25 cellular contexts compared by ENCODE assay signal in the genomic region with DNA sequence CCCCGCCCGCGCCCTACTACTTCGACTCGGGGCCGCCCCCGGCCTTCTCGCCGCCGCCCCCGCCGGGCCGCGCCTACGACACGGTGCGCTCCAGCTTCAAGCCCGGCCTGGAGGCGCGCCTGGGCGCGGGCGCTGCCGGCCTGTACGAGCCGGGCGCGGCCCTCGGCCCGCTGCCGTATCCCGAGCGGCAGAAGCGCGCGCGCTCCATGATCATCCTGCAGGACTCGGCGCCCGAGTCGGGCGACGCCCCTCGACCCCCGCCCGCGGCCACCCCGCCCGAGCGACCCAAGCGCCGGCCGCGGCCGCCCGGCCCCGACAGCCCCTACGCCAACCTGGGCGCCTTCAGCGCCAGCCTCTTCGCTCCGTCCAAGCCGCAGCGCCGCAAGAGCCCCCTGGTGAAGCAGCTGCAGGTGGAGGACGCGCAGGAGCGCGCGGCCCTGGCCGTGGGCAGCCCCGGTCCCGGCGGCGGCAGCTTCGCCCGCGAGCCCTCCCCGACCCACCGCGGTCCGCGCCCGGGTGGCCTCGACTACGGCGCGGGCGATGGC. TPM values are rescaled to one million over a fixed set of nuclear protein-coding genes. Genes with fewer than 3 reads are reported as not detected.
DNase-seq lines count a peak whose midpoint lies in the region; ATAC-seq, FAIRE-seq and TF ChIP-seq lines count a peak whose summit lies in the region.
"Had no signal": no experiment of that assay in that cellular context is flagged by ENCODE, and none has a peak within 500 bp of the region (broad histone marks: within the 10 kb centered on the region; RNA-seq: fewer than 3 reads in every experiment).

No MANE protein-coding gene starts in this region.

- no peak overlapping the region for H2BK20ac ChIP-seq in H1 (ENCODE audit: low read length)

- H2AK5ac ChIP-seq in H1 (ENCODE audit: low read depth, low read length), result no peak overlapping the region

- no peaks in the 10 kb centered on the region for H3K36me3 Mint-ChIP-seq in stimulated activated memory B cell treated with anti-CD40 and anti-IgM and Interleukin-4, amounts not matched to agents 10 μg/mL and 1 μg/mL and 100 μg/mL, for 72 hours
- H3K36me3 Mint-ChIP-seq: activated CD4-positive, alpha-beta memory T cell treated with anti-CD3 and anti-CD28 coated beads for 36 hours; naive B cell had no signal

- peak overlapping the region; percentile 83 for H4K8ac ChIP-seq in H1 (ENCODE audit: extremely low read depth, insufficient read depth, low read length)

- H3K36me3 ChIP-seq in cardiac muscle cell, result no peaks in the 10 kb centered on the region
- H3K36me3 ChIP-seq in H1 (ENCODE audit: control insufficient read depth in 2 of 4, insufficient read depth in 4 of 4, low read length in 3 of 4), result peaks cover 0 to 7% (median 2%) of the 10 kb centered on the region in 4 experiments; a peak in 3 of 8 replicates
- H3K36me3 ChIP-seq: BE2C had no signal

- CTCF ChIA-PET in H1 (lab: Charles Lee; ENCODE audit: partially characterized antibody), result interaction anchor here (1.1 to 4.1 kb wide), 5 partner anchors 8 to 40 kb away, joined by 3 to 24 read pairs (median 3); no protein-coding TSS in a partner anchor

- H3K79me2 ChIP-seq in H1 (ENCODE audit: control insufficient read depth in 1 of 2, insufficient read depth in 2 of 2, low read length in 2 of 2), result no peaks in the 10 kb centered on the region

- H3K4me2 ChIP-seq in H1 (ENCODE audit: insufficient read depth in 1 of 2, low read depth in 2 of 2, low read length in 2 of 2), result peak overlapping the region; percentile 10 to 80; a peak in 3 of 4 replicates
- H3K4me2 ChIP-seq: A549 had no signal

- H3K27me3 ChIP-seq in cardiac muscle cell, result peaks cover 56% of the 10 kb centered on the region
- H3K27me3 ChIP-seq in H1 (replicated peaks in 1 of 4; ENCODE audit: control insufficient read depth in 3 of 4, extremely low read depth in 1 of 4, insufficient read depth in 3 of 4, low read length in 3 of 4), result peaks cover 31 to 66% (median 51%) of the 10 kb centered on the region in 4 experiments

- H3K27me3 Mint-ChIP-seq in stimulated activated memory B cell treated with anti-CD40 and anti-IgM and Interleukin-4, amounts not matched to agents 10 μg/mL and 1 μg/mL and 100 μg/mL, for 72 hours, result peaks cover 43% of the 10 kb centered on the region
- H3K27me3 Mint-ChIP-seq: activated CD4-positive, alpha-beta memory T cell treated with anti-CD3 and anti-CD28 coated beads for 36 hours had no signal

- no peak overlapping the region for H3K9ac ChIP-seq in H1 (replicated peaks in 1 of 4; ENCODE audit: extremely low read depth in 1 of 4, low read depth in 3 of 4, low read length in 3 of 4)

- no peak for TF ChIP-seq CTCF in cardiac muscle cell (IDR thresholded peaks at IDR 0.05; ENCODE audit: low read depth, low read length)
- TF ChIP-seq CTCF in H1 (IDR thresholded peaks at IDR 0.05; ENCODE audit: control extremely low read depth in 1 of 3, insufficient read depth in 1 of 3, low read depth in 1 of 3, low read length in 3 of 3), result no peak; a peak in 1 of 4 replicates

- POLR2A ChIA-PET in H1 (lab: Charles Lee; ENCODE audit: partially characterized antibody), result interaction anchor here (0.9 to 1.6 kb wide), 2 partner anchors 9 to 79 kb away, joined by 3 to 4 read pairs; no protein-coding TSS in a partner anchor

- peaks cover 1% of the 10 kb centered on the region; the same call in 1 of the 2 replicates for H3K23me2 ChIP-seq in H1 (ENCODE audit: low read depth, low read length)

- no peak overlapping the region for H2AFZ ChIP-seq in H1 (ENCODE audit: low read length)

- H4K20me1 ChIP-seq in H1 (replicated peaks in 1 of 2; ENCODE audit: control insufficient read depth in 1 of 2, insufficient read depth in 2 of 2, low read length in 2 of 2), result peaks cover 12 to 29% of the 10 kb centered on the region in 2 experiments

- no peak overlapping the region for H4K5ac ChIP-seq in H1 (ENCODE audit: insufficient read length, low read depth, low read length)

- no peak overlapping the region for H2BK15ac ChIP-seq in H1 (ENCODE audit: low read length)

- DNase-seq in cardiac muscle cell (ENCODE audit: low read depth in 1 of 2, low spot score in 1 of 2), result peak; percentile 16 to 29
- no peak for DNase-seq in Right ventricle myocardium inferior (ENCODE audit: missing footprints)
- no peak for DNase-seq in H1 (ENCODE audit: low read depth in 1 of 2, low spot score in 2 of 2)
- DNase-seq in iPS-NIHi11 (ENCODE audit: low spot score), result peak; percentile 70
- DNase-seq in SW 1271 (lab: John Stamatoyannopoulos, UW), result no peak
- DNase-seq: activated CD4-positive, alpha-beta memory T cell treated with anti-CD3 and anti-CD28 coated beads for 36 hours; activated CD4-positive, CD25-positive, alpha-beta regulatory T cell; activated gamma-delta T cell; BE2C; COR-L47; cortex of kidney; DND-41; heart right ventricle; naive B cell; NCI-H524; stimulated activated CD4-positive, alpha-beta T cell treated with anti-CD3 and anti-CD28 coated beads, Interleukin-12 subunit alpha, Interleukin-12 subunit beta, amount 100 ng/mL, for 4 hours; T-helper 9 cell had no signal

- no peaks in the 10 kb centered on the region for H3K9me3 ChIP-seq in cardiac muscle cell (ENCODE audit: low read depth)
- H3K9me3 ChIP-seq in H1 (ENCODE audit: insufficient read depth in 2 of 2, low read depth in 1 of 2, low read length in 1 of 2), result no peaks in the 10 kb centered on the region
- H3K9me3 ChIP-seq: A549, BE2C, heart right ventricle, right atrium auricular region had no signal

- H3K9me3 Mint-ChIP-seq in stimulated activated memory B cell treated with anti-CD40 and anti-IgM and Interleukin-4, amounts not matched to agents 10 μg/mL and 1 μg/mL and 100 μg/mL, for 72 hours, result no peaks in the 10 kb centered on the region
- H3K9me3 Mint-ChIP-seq: activated CD4-positive, alpha-beta memory T cell treated with anti-CD3 and anti-CD28 coated beads for 36 hours had no signal

- H3K27ac ChIP-seq in cardiac muscle cell (no peak overlapping the region), H1 (ENCODE audit: low read depth, low read length) (no peak overlapping the region)
- H3K27ac ChIP-seq: A549, heart right ventricle, right atrium auricular region, SK-N-MC had no signal

- no peak overlapping the region for H2BK5ac ChIP-seq in H1 (ENCODE audit: low read depth, low read length)

- TF ChIP-seq POLR2A in H1 (IDR thresholded peaks at IDR 0.05; ENCODE audit: control extremely low read depth in 1 of 2, low read depth in 2 of 2, low read length in 2 of 2), result no peak

- H3K4me3 ChIP-seq in cardiac muscle cell, result peak overlapping the region; percentile 13
- H3K4me3 ChIP-seq in H1 (ENCODE audit: extremely low read depth in 1 of 4, insufficient read depth in 2 of 4, low read depth in 3 of 4, low read length in 4 of 4), result peak overlapping the region in 2 of 4 experiments; percentile 5 to 56; a peak in 6 of 8 replicates
- H3K4me3 ChIP-seq: A549, heart right ventricle, SK-N-MC had no signal

- no peak overlapping the region for H3K23ac ChIP-seq in H1 (ENCODE audit: insufficient read length)

- no peak overlapping the region for H2BK12ac ChIP-seq in H1 (ENCODE audit: low read depth, low read length)

- no peak overlapping the region; the same call in 1 of the 2 replicates for H3K18ac ChIP-seq in H1 (ENCODE audit: extremely low read depth, low read length)

- H3K56ac ChIP-seq in H1 (replicated peaks; ENCODE audit: insufficient read length, low read depth, low read length), result no peak overlapping the region

- H3K27ac Mint-ChIP-seq in stimulated activated memory B cell treated with anti-CD40 and anti-IgM and Interleukin-4, amounts not matched to agents 10 μg/mL and 1 μg/mL and 100 μg/mL, for 72 hours, result no peak overlapping the region
- H3K27ac Mint-ChIP-seq: activated CD4-positive, alpha-beta memory T cell treated with anti-CD3 and anti-CD28 coated beads for 36 hours; naive B cell had no signal

- H3K4ac ChIP-seq in H1 (replicated peaks; ENCODE audit: insufficient read length, low read depth, low read length), result no peak overlapping the region

- no peak for TF ChIP-seq EP300 in H1 (IDR thresholded peaks at IDR 0.05; ENCODE audit: borderline replicate concordance in 1 of 2, low read depth in 2 of 2, low read length in 2 of 2)

- H3K4me3 Mint-ChIP-seq in stimulated activated memory B cell treated with anti-CD40 and anti-IgM and Interleukin-4, amounts not matched to agents 10 μg/mL and 1 μg/mL and 100 μg/mL, for 72 hours, result no peak overlapping the region
- H3K4me3 Mint-ChIP-seq: activated CD4-positive, alpha-beta memory T cell treated with anti-CD3 and anti-CD28 coated beads for 36 hours; naive B cell had no signal

- H2BK120ac ChIP-seq in H1 (replicated peaks; ENCODE audit: low read depth, low read length), result no peak overlapping the region

- WGBS in H1 (ENCODE audit: extremely low coverage in 1 of 2, insufficient coverage in 1 of 2, insufficient read length in 1 of 2, insufficient replicate concordance in 2 of 2, low coverage in 1 of 2, low lambda C conversion rate in 2 of 2, missing lambda C conversion rate in 1 of 2), 2 experiments, result 9% methylated on average over 9 of the region's 89 CpGs; no CpG with 5 or more reads in 1 of the 2 experiments

- peaks cover 15% of the 10 kb centered on the region for H3K4me1 Mint-ChIP-seq in stimulated activated memory B cell treated with anti-CD40 and anti-IgM and Interleukin-4, amounts not matched to agents 10 μg/mL and 1 μg/mL and 100 μg/mL, for 72 hours

- TF ChIP-seq RAD21 in H1 (IDR thresholded peaks at IDR 0.05 in 1 of 2, conservative IDR thresholded peaks at IDR 0.05 in 1 of 2; ENCODE audit: low read depth in 2 of 2, low read length in 2 of 2), result no peak

- FAIRE-seq in H1 (lab: Jason Lieb, UNC), result no peak
- FAIRE-seq: A549, kidney had no signal

- intact Hi-C loops in Right ventricle myocardium inferior (cut with DNase I), result no loop called here

- H3K4me1 ChIP-seq in cardiac muscle cell (ENCODE audit: low read depth) (no peaks in the 10 kb centered on the region), H1 (replicated peaks in 1 of 4; ENCODE audit: control insufficient read depth in 3 of 4, insufficient read depth in 4 of 4, low read length in 3 of 4) (peaks cover 0 to 6% (median 0%) of the 10 kb centered on the region in 4 experiments; a peak in 2 of 7 replicates)
- H3K4me1 ChIP-seq: A549, BE2C had no signal

- ATAC-seq in Right ventricle myocardium inferior (no peak), HG03139 (IDR thresholded peaks at IDR 0.05; ENCODE audit: unreplicated experiment) (no peak), GM21390 (IDR thresholded peaks at IDR 0.05; ENCODE audit: unreplicated experiment) (no peak)
- peak; percentile 60 for ATAC-seq in stimulated activated memory B cell treated with anti-CD40 and anti-IgM and Interleukin-4, amounts not matched to agents 10 μg/mL and 1 μg/mL and 100 μg/mL, for 72 hours
- ATAC-seq: A549 had no signal

- H3K79me1 ChIP-seq in H1 (ENCODE audit: low read depth, low read length), result no peaks in the 10 kb centered on the region

- no peak overlapping the region for H3K14ac ChIP-seq in H1 (ENCODE audit: insufficient read length)

- no peak overlapping the region for H4K91ac ChIP-seq in H1 (replicated peaks; ENCODE audit: insufficient read length, low read length)

RNA-seq across cellular contexts. Expression of a gene that starts 17.6 kb away (rescaled TPM):
- total RNA-seq in cardiac muscle cell, result 0.07 and 0.77 TPM in 2 replicates
- polyA plus RNA-seq in cardiac muscle cell, result not detected in 2 replicates
- total RNA-seq in Right ventricle myocardium inferior, result 0.27 TPM
- 0.56 TPM in 1 of 2 replicates, not detected in the other for total RNA-seq in H1 (2021; fragmentation: NEBNext Ultra II Directional; extraction: Animal tissue kit (Norgen Biotek cat#: 25700))
- polyA plus RNA-seq in H1 (2011; rRNA removed), result 0.05 TPM in 1 of 2 replicates, not detected in the other
- polyA plus RNA-seq in H1 (2011; cell fraction: cytosol; rRNA removed), result not detected
- 0.73 TPM for polyA plus RNA-seq in H1 (2011; cell fraction: nucleus; rRNA removed)
- 0.18 TPM in 1 of 4 replicates, not detected in the others for polyA plus RNA-seq in H1 (2012, experiment 1 of 2)
- not detected for polyA plus RNA-seq in H1 (2012, experiment 2 of 2)
- not detected for polyA plus RNA-seq in H1 (2013, experiment 1 of 2)
- not detected for polyA plus RNA-seq in H1 (2013, experiment 2 of 2)
- polyA minus RNA-seq in H1 (2011; rRNA and poly(A)+ RNA removed), result not detected in 2 replicates
- not detected for polyA minus RNA-seq in H1 (2011; cell fraction: cytosol; rRNA and poly(A)+ RNA removed)
- not detected for polyA minus RNA-seq in H1 (2011; cell fraction: nucleus; rRNA and poly(A)+ RNA removed)
- total RNA-seq: activated CD4-positive, alpha-beta memory T cell treated with anti-CD3 and anti-CD28 coated beads for 36 hours; RPMI7951 had no signal
- polyA plus RNA-seq: A549 had no signal

RNA-seq across cellular contexts. Expression of a gene that starts 47.8 kb away (rescaled TPM):
- total RNA-seq in cardiac muscle cell (10.9 and 14.4 TPM in 2 replicates), Right ventricle myocardium inferior (22.2 TPM)
- polyA plus RNA-seq in cardiac muscle cell (3.3 and 4.1 TPM in 2 replicates), H1 (2011; rRNA removed) (1.5 and 2.8 TPM in 2 replicates)
- total RNA-seq in H1 (2021; fragmentation: NEBNext Ultra II Directional; extraction: Animal tissue kit (Norgen Biotek cat#: 25700)), result 6.0 and 6.3 TPM in 2 replicates
- 2.0 TPM for polyA plus RNA-seq in H1 (2011; cell fraction: cytosol; rRNA removed)
- 5.4 TPM for polyA plus RNA-seq in H1 (2011; cell fraction: nucleus; rRNA removed)
- polyA plus RNA-seq in H1 (2012, experiment 1 of 2), result 2.9 to 5.2 TPM (median 4.1 TPM) in 4 replicates
- 2.5 TPM for polyA plus RNA-seq in H1 (2012, experiment 2 of 2)
- 1.7 TPM for polyA plus RNA-seq in H1 (2013, experiment 1 of 2)
- polyA plus RNA-seq in H1 (2013, experiment 2 of 2), result 1.7 TPM
- polyA minus RNA-seq in H1 (2011; rRNA and poly(A)+ RNA removed), result 1.4 and 2.2 TPM in 2 replicates
- 2.9 TPM for polyA minus RNA-seq in H1 (2011; cell fraction: cytosol; rRNA and poly(A)+ RNA removed)
- polyA minus RNA-seq in H1 (2011; cell fraction: nucleus; rRNA and poly(A)+ RNA removed), result 4.6 TPM

Comparison
In these comparisons a context has a peak if more than half of its experiments do, and no peak if none do; other contexts are left out.
1. DNase-seq: peak in cardiac muscle cell (2 of 2) and iPS-NIHi11 (single experiment); none in Right ventricle myocardium inferior (single experiment), H1 (0 of 2) and SW 1271 (0 of 2).